Comparison of ENCODE assay signal across 10 cellular contexts in genomic region chr10:11147723-11148122, GRCh38.
DNase-seq lines count a peak whose midpoint lies in the region; ATAC-seq, FAIRE-seq and TF ChIP-seq lines count a peak whose summit lies in the region.
"Had no signal": no experiment of that assay in that cellular context is flagged by ENCODE, and none has a peak within 500 bp of the region (broad histone marks: within the 10 kb centered on the region; RNA-seq: fewer than 3 reads in every experiment).

No MANE protein-coding gene starts in this region.

- peak; percentile 85 for FAIRE-seq in GM12892 (lab: Jason Lieb, UNC)

- no peaks in the 10 kb centered on the region for H4K20me1 ChIP-seq in neural progenitor cell (ENCODE audit: low read depth)

- H3K4me2 ChIP-seq in neural progenitor cell = no peak overlapping the region

- H3K36me3 ChIP-seq in neural progenitor cell (no peaks in the 10 kb centered on the region), prostate gland (no peaks in the 10 kb centered on the region), uterus (no peaks in the 10 kb centered on the region)

- H3K27me3 ChIP-seq in neural progenitor cell (no peaks in the 10 kb centered on the region), prostate gland (replicated peaks; ENCODE audit: insufficient read depth) (no peaks in the 10 kb centered on the region), uterus (no peaks in the 10 kb centered on the region)

- DNase-seq in GM12892 (ENCODE audit: insufficient read length) = no peak
- DNase-seq in activated CD8-positive, alpha-beta T cell treated with anti-CD3 and anti-CD28 coated beads for 36 hours = peak; percentile 52
- DNase-seq in neural progenitor cell (ENCODE audit: low spot score) = peak; percentile 30
- DNase-seq in GOT3 (lab: John Stamatoyannopoulos, UW) = no peak
- DNase-seq in prostate gland (ENCODE audit: low spot score) = no peak
- no peak for DNase-seq in uterus
- DNase-seq in HuH-7.5 (ENCODE audit: low spot score) = no peak
- DNase-seq: SHP77; stimulated activated CD4-positive, alpha-beta T cell treated with anti-CD3 and anti-CD28 coated beads, Interleukin-12 subunit alpha, Interleukin-12 subunit beta, amount 100 ng/mL, for 4 hours had no signal

- no peaks in the 10 kb centered on the region for H3F3A ChIP-seq in neural progenitor cell (ENCODE audit: low read depth)

- H3K4me3 ChIP-seq in neural progenitor cell (no peak overlapping the region), prostate gland (no peak overlapping the region), uterus (no peak overlapping the region)

- no peak overlapping the region for H3K27ac ChIP-seq in neural progenitor cell
- no peak overlapping the region for H3K27ac ChIP-seq in prostate gland
- no peak overlapping the region for H3K27ac ChIP-seq in uterus

- no peak for TF ChIP-seq CTCF in activated CD8-positive, alpha-beta T cell treated with anti-CD3 and anti-CD28 coated beads for 36 hours (IDR thresholded peaks at IDR 0.05)
- no peak for TF ChIP-seq CTCF in neural progenitor cell (IDR thresholded peaks at IDR 0.05)
- no peak for TF ChIP-seq CTCF in prostate gland (IDR thresholded peaks at IDR 0.05)
- no peak for TF ChIP-seq CTCF in uterus (IDR thresholded peaks at IDR 0.05)

- no peaks in the 10 kb centered on the region for H3K9me3 ChIP-seq in neural progenitor cell (ENCODE audit: low read depth)
- H3K9me3 ChIP-seq in prostate gland = no peaks in the 10 kb centered on the region
- no peaks in the 10 kb centered on the region for H3K9me3 ChIP-seq in uterus

- peaks cover 92% of the 10 kb centered on the region for H3K4me1 Mint-ChIP-seq in activated CD8-positive, alpha-beta T cell treated with anti-CD3 and anti-CD28 coated beads for 36 hours (ENCODE audit: low read depth)
- H3K4me1 Mint-ChIP-seq in neural progenitor cell = peaks cover 38% of the 10 kb centered on the region

- POLR2A ChIA-PET in activated CD8-positive, alpha-beta T cell treated with anti-CD3 and anti-CD28 coated beads for 36 hours (lab: Charles Lee) = interaction anchor here (2.1 to 13.3 kb wide), 5 partner anchors 17 to 89 kb away, joined by 6 to 261 read pairs (median 12); no protein-coding TSS in a partner anchor

- intact Hi-C loops in activated CD8-positive, alpha-beta T cell treated with anti-CD3 and anti-CD28 coated beads for 36 hours (cut with micrococcal nuclease) = loop anchor here (5.0 kb wide), 1 partner anchor 35 kb away; no protein-coding TSS in a partner anchor
- intact Hi-C loops in prostate gland (cut with DNase I) (no loop called here), uterus (cut with DNase I; ENCODE audit: low total_unique reads) (no loop called here)

- H2AFZ ChIP-seq in neural progenitor cell (replicated peaks) = no peak overlapping the region

- H3K4me1 ChIP-seq in neural progenitor cell = peaks cover 19% of the 10 kb centered on the region
- H3K4me1 ChIP-seq in prostate gland (replicated peaks) = no peaks in the 10 kb centered on the region
- H3K4me1 ChIP-seq in uterus = no peaks in the 10 kb centered on the region

- peak overlapping the region; percentile 93 for H3K27ac Mint-ChIP-seq in activated CD8-positive, alpha-beta T cell treated with anti-CD3 and anti-CD28 coated beads for 36 hours
- H3K27ac Mint-ChIP-seq in neural progenitor cell = no peak overlapping the region

- WGBS in prostate gland = 79% methylated on average over 9 of the region's 9 CpGs

- peak; percentile 39 for ATAC-seq in HG03378 (IDR thresholded peaks at IDR 0.05; ENCODE audit: unreplicated experiment)
- ATAC-seq in activated CD8-positive, alpha-beta T cell treated with anti-CD3 and anti-CD28 coated beads for 36 hours = peak; percentile 14

- H3K79me2 ChIP-seq in neural progenitor cell (ENCODE audit: low read depth) = no peaks in the 10 kb centered on the region

- no peaks in the 10 kb centered on the region for H3K36me3 Mint-ChIP-seq in activated CD8-positive, alpha-beta T cell treated with anti-CD3 and anti-CD28 coated beads for 36 hours (ENCODE audit: low read depth)
- H3K36me3 Mint-ChIP-seq in neural progenitor cell = no peaks in the 10 kb centered on the region

- no peaks in the 10 kb centered on the region for H3K27me3 Mint-ChIP-seq in activated CD8-positive, alpha-beta T cell treated with anti-CD3 and anti-CD28 coated beads for 36 hours
- peaks cover 4% of the 10 kb centered on the region for H3K27me3 Mint-ChIP-seq in neural progenitor cell (ENCODE audit: insufficient read depth, low read depth)

- H3K4me3 Mint-ChIP-seq in activated CD8-positive, alpha-beta T cell treated with anti-CD3 and anti-CD28 coated beads for 36 hours = peak overlapping the region; percentile 74
- H3K4me3 Mint-ChIP-seq in neural progenitor cell = no peak overlapping the region

- H3K9ac ChIP-seq in neural progenitor cell = no peak overlapping the region

- TF ChIP-seq POLR2A in GM12892 (IDR thresholded peaks at IDR 0.05; ENCODE audit: low read depth, low read length) (no peak), prostate gland (IDR thresholded peaks at IDR 0.05) (no peak), uterus (IDR thresholded peaks at IDR 0.05) (no peak)

- H3K9me3 Mint-ChIP-seq in activated CD8-positive, alpha-beta T cell treated with anti-CD3 and anti-CD28 coated beads for 36 hours = peaks cover 2% of the 10 kb centered on the region
- no peaks in the 10 kb centered on the region for H3K9me3 Mint-ChIP-seq in neural progenitor cell

- CTCF ChIA-PET in activated CD8-positive, alpha-beta T cell treated with anti-CD3 and anti-CD28 coated beads for 36 hours (lab: Charles Lee) = interaction anchor here (1.5 to 10.3 kb wide), 2 partner anchors 17 to 21 kb away, joined by 4 to 100 read pairs; no protein-coding TSS in a partner anchor

Comparison
In these comparisons a context has a peak if more than half of its experiments do, and no peak if none do; other contexts are left out.
1. DNase-seq: peak in activated CD8-positive, alpha-beta T cell treated with anti-CD3 and anti-CD28 coated beads for 36 hours (single experiment) and neural progenitor cell (single experiment); none in GM12892 (single experiment), GOT3 (single experiment), prostate gland (single experiment), uterus (0 of 2) and HuH-7.5 (single experiment).